8 cellular contexts compared by ENCODE assay signal in genomic region chr10:14605231-14605925, GRCh38.
DNase-seq lines count a peak whose midpoint lies in the region; ATAC-seq, FAIRE-seq and TF ChIP-seq lines count a peak whose summit lies in the region.

No MANE protein-coding gene starts in this region.

- DNase-seq in GM18507 (ENCODE audit: extremely low spot score, insufficient read length, low read depth) (peak; percentile 32), T-cell (no peak), epithelial cell of proximal tubule (ENCODE audit: low read depth) (peak; percentile 92), renal cortical epithelial cell (ENCODE audit: low read depth) (peak; percentile 94), NCI-H2171 treated with DMSO at 0.1 percent for 48 hours (lab: John Stamatoyannopoulos, UW) (no peak), foreskin melanocyte (no peak)

- H3K4me3 Mint-ChIP-seq in T-cell, result peak overlapping the region; percentile 94 to 99 (median 94)

- H3K4me3 ChIP-seq in ACC112 (ENCODE audit: low read depth, low read length), result peak overlapping the region; percentile 81
- H3K4me3 ChIP-seq in epithelial cell of proximal tubule (ENCODE audit: low read depth, low read length), result peak overlapping the region; percentile 66

- peaks cover 14% of the 10 kb centered on the region for H3K36me3 Mint-ChIP-seq in T-cell

- no peaks in the 10 kb centered on the region for H3K27me3 Mint-ChIP-seq in T-cell

- peaks cover 11% of the 10 kb centered on the region for H3K4me1 ChIP-seq in ACC112 (ENCODE audit: control insufficient read depth, insufficient read depth, low read length, unreplicated experiment)

- CTCF ChIA-PET in T-cell (lab: Charles Lee), result interaction anchor here in 1 of 2 donors (1.1 to 1.8 kb wide), 2 partner anchors 107 to 233 kb away, joined by 3 to 4 read pairs; partner anchors contain the start of genes CDNF, HSPA14 and MSANTD7

- H3K9me3 Mint-ChIP-seq in T-cell, result no peaks in the 10 kb centered on the region

- FAIRE-seq in GM18507 (lab: Jason Lieb, UNC), result peak; percentile 92

- H3K27ac ChIP-seq in ACC112 (ENCODE audit: low read depth, low read length), result 0 out of 2 replicates have a peak overlapping the region, but pooled peaks have one; percentile 23

- no peak for TF ChIP-seq CTCF in epithelial cell of proximal tubule (conservative IDR thresholded peaks at IDR 0.05; ENCODE audit: low read depth, low read length)

- H3K27ac Mint-ChIP-seq in T-cell, result peak overlapping the region; percentile 93

- H2AFZ ChIP-seq in ACC112 (ENCODE audit: low read length, unreplicated experiment), result no peak overlapping the region

- peaks cover 40 to 61% (median 51%) of the 10 kb centered on the region in 3 donors for H3K4me1 Mint-ChIP-seq in T-cell

- POLR2A ChIA-PET in T-cell (lab: Charles Lee), result interaction anchor here (0.6 to 1.6 kb wide), 10 partner anchors 8 to 232 kb away, joined by 3 to 9 read pairs (median 4); partner anchors contain the start of genes CDNF (in 1 of the 2), HSPA14 (in 1 of the 2) and MSANTD7 (in 1 of the 2)

- H3K36me3 ChIP-seq in ACC112 (ENCODE audit: insufficient read depth, low read length), result no peaks in the 10 kb centered on the region

- peaks cover 18% of the 10 kb centered on the region for H3K27me3 ChIP-seq in ACC112 (ENCODE audit: insufficient read depth, low read length)

- ATAC-seq in HG03095 (IDR thresholded peaks at IDR 0.05; ENCODE audit: unreplicated experiment) (peak; percentile 42), T-cell (replicated peaks in 1 of 4) (peak; percentile 6 to 19 (median 12))

- no peaks in the 10 kb centered on the region for H3K79me2 ChIP-seq in ACC112 (ENCODE audit: control insufficient read depth, insufficient read depth, low read length, unreplicated experiment)

Comparison
In these comparisons a context has a peak if more than half of its experiments do, and no peak if none do; other contexts are left out.
1. DNase-seq: peak in GM18507 (single experiment), epithelial cell of proximal tubule (single experiment) and renal cortical epithelial cell (single experiment); none in T-cell (0 of 34), NCI-H2171 treated with DMSO at 0.1 percent for 48 hours (single experiment) and foreskin melanocyte (single experiment).